ENCODE assay signal across 8 cellular contexts in the genomic region with DNA sequence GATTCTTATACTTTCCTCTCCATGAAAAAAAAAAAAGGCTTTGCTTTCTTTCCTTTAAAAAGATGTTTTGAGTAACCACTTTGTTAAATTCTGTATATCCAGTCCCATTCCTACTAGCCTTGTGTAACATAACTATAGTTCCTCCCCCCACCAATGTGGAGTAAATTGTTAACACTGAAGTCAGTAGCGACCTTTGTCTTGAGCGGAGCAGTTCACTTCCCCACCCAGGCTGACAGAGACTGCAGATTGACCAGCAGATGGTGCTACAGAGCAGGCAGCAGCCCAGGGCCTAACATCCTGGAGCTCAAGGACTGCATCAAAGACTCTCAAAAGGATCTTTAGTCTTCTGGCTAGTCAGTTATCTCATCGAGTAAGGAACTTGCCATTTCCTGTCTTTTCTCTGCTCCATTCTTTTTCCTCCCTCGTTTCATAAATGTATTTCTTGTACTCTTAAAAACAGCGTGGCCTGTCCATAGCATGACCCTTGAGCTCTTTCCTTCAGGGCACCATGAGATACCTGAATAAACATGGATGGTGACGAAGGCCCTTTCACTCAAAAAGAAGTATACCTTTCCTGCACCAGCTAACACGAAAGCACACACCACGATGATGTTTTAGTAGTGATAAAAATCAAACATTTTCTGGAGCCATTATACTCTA.
DNase-seq lines count a peak whose midpoint lies in the region; ATAC-seq and TF ChIP-seq lines count a peak whose summit lies in the region.

No MANE protein-coding gene starts in this region.

- H3K4me1 Mint-ChIP-seq in neural progenitor cell = peaks cover 5% of the 10 kb centered on the region

- no TSS peak for BruUV-seq in IMR-90 (replicated peaks; lab: Mats Ljungman, UMichigan)

- no peak overlapping the region for H4K8ac ChIP-seq in IMR-90 (ENCODE audit: low read depth in 2 of 2, low read length in 2 of 2)

- no peak overlapping the region for H2BK5ac ChIP-seq in IMR-90 (ENCODE audit: low read depth, low read length, poor library complexity, severe bottlenecking)

- H4K20me1 ChIP-seq in IMR-90 (ENCODE audit: insufficient read depth, low read length) = no peaks in the 10 kb centered on the region
- no peaks in the 10 kb centered on the region for H4K20me1 ChIP-seq in OCI-LY1 (ENCODE audit: insufficient read depth, low read length)
- H4K20me1 ChIP-seq in neural progenitor cell (ENCODE audit: low read depth) = no peaks in the 10 kb centered on the region

- H3K14ac ChIP-seq in IMR-90 (replicated peaks; ENCODE audit: low read depth, low read length) = no peak overlapping the region

- H2BK15ac ChIP-seq in IMR-90 (ENCODE audit: low read depth, low read length) = no peak overlapping the region

- H3K79me2 ChIP-seq in OCI-LY1 (ENCODE audit: insufficient read depth, low read length) (no peaks in the 10 kb centered on the region), neural progenitor cell (ENCODE audit: low read depth) (no peaks in the 10 kb centered on the region)

- H3K36me3 Mint-ChIP-seq in neural progenitor cell = no peaks in the 10 kb centered on the region

- H2AFZ ChIP-seq in IMR-90 (replicated peaks; ENCODE audit: low read length, poor library complexity) = peak overlapping the region; percentile 53
- no peak overlapping the region for H2AFZ ChIP-seq in OCI-LY1 (ENCODE audit: low read length)
- peak overlapping the region; percentile 71 for H2AFZ ChIP-seq in neural progenitor cell (replicated peaks)

- H3K27ac ChIP-seq in IMR-90 (ENCODE audit: insufficient read depth, low read length) = no peak overlapping the region
- no peak overlapping the region for H3K27ac ChIP-seq in OCI-LY1 (ENCODE audit: low read depth, low read length, poor library complexity, severe bottlenecking)
- H3K27ac ChIP-seq in neural progenitor cell = no peak overlapping the region
- H3K27ac ChIP-seq in thoracic aorta = no peak overlapping the region

- no peaks in the 10 kb centered on the region for H3K9me3 Mint-ChIP-seq in neural progenitor cell

- POLR2A ChIA-PET in IMR-90 (lab: Charles Lee; ENCODE audit: unreplicated experiment) = no interaction called here

- CTCF ChIA-PET in IMR-90 (lab: Yijun Ruan, JAX) = interaction anchor here (0.5 to 1.2 kb wide), 17 partner anchors 11 to 879 kb away, joined by 3 to 9 read pairs (median 3); no protein-coding TSS in a partner anchor

- ATAC-seq in GM21723 (IDR thresholded peaks at IDR 0.05; ENCODE audit: unreplicated experiment) (peak; percentile 99), IMR-90 (ENCODE audit: low read depth) (peak; percentile 100), thoracic aorta (ENCODE audit: insufficient number of reproducible peaks, low FRiP score, low read depth) (peak; percentile 76)

- intact Hi-C loops in IMR-90 (cut with micrococcal nuclease) = loop anchor here (1.0 to 10.0 kb wide), 6 partner anchors 123 to 1048 kb away; no protein-coding TSS in a partner anchor

- H3K9me2 ChIP-seq in OCI-LY1 (ENCODE audit: low read depth, low read length) = no peaks in the 10 kb centered on the region

- H3K9me1 ChIP-seq in IMR-90 (ENCODE audit: insufficient read depth, low read length) = no peaks in the 10 kb centered on the region

- no peak overlapping the region for H3K4ac ChIP-seq in IMR-90 (ENCODE audit: low read depth, low read length)

- DNase-seq in ELR (ENCODE audit: low read depth) (peak; percentile 48), IMR-90 (peak; percentile 79), activated T-cell treated with anti-CD3 and anti-CD28 coated beads for 4 hours (peak; percentile 25), fibroblast of mammary gland (ENCODE audit: low read depth) (peak; percentile 73), neural progenitor cell (ENCODE audit: low spot score) (peak; percentile 87), thoracic aorta (ENCODE audit: low spot score) (no peak)

- no peaks in the 10 kb centered on the region for H3K9me3 ChIP-seq in IMR-90 (ENCODE audit: control insufficient read depth, insufficient read depth, low read length)
- no peaks in the 10 kb centered on the region for H3K9me3 ChIP-seq in OCI-LY1 (ENCODE audit: low read length)
- no peaks in the 10 kb centered on the region for H3K9me3 ChIP-seq in neural progenitor cell (ENCODE audit: low read depth)
- no peaks in the 10 kb centered on the region for H3K9me3 ChIP-seq in thoracic aorta

- TF ChIP-seq POLR2A in IMR-90 (IDR thresholded peaks at IDR 0.05; ENCODE audit: low read depth, low read length) = no peak

- H3K27me3 Mint-ChIP-seq in neural progenitor cell (ENCODE audit: insufficient read depth, low read depth) = no peaks in the 10 kb centered on the region

- no peak overlapping the region for H3K18ac ChIP-seq in IMR-90 (ENCODE audit: low read depth, low read length)

- in situ Hi-C loops in IMR-90 (cut with MboI; ENCODE audit: low sequenced_read_pairs) = no loop called here

- dilution Hi-C loops in IMR-90 (cut with HindIII; ENCODE audit: low sequenced_read_pairs, unreplicated experiment) = no loop called here

- H2AK5ac ChIP-seq in IMR-90 (ENCODE audit: low read depth, low read length) = no peak overlapping the region

- no peak overlapping the region for H2BK20ac ChIP-seq in IMR-90 (ENCODE audit: low read depth, low read length)

- TF ChIP-seq CTCF in IMR-90 (conservative IDR thresholded peaks at IDR 0.05; ENCODE audit: low read depth, low read length) (peak; percentile 83), OCI-LY1 (IDR thresholded peaks at IDR 0.05; ENCODE audit: low read length) (peak; percentile 81), fibroblast of mammary gland (conservative IDR thresholded peaks at IDR 0.05; ENCODE audit: control insufficient read depth, insufficient read depth, low read depth, low read length) (peak; percentile 99), neural progenitor cell (IDR thresholded peaks at IDR 0.05) (peak; percentile 99), thoracic aorta (IDR thresholded peaks at IDR 0.05) (peak; percentile 62)

- no peak overlapping the region for H3K23ac ChIP-seq in IMR-90 (ENCODE audit: low read depth, low read length)

- H3K9ac ChIP-seq in IMR-90 (ENCODE audit: low read depth, low read length) (no peak overlapping the region), OCI-LY1 (ENCODE audit: low read length) (no peak overlapping the region), neural progenitor cell (no peak overlapping the region)

- no peak overlapping the region for H3K56ac ChIP-seq in IMR-90 (ENCODE audit: extremely low read depth, insufficient read depth, low read length)

- H4K5ac ChIP-seq in IMR-90 (ENCODE audit: low read depth, low read length) = no peak overlapping the region

- no peaks in the 10 kb centered on the region for H3K79me1 ChIP-seq in IMR-90 (ENCODE audit: low read depth in 1 of 2, low read length in 2 of 2)

- H3K4me1 ChIP-seq in IMR-90 (ENCODE audit: control insufficient read depth, insufficient read depth, low read length) (no peaks in the 10 kb centered on the region; the same call in 1 of the 2 replicates), OCI-LY1 (ENCODE audit: insufficient read depth, low read length, severe bottlenecking) (no peaks in the 10 kb centered on the region), neural progenitor cell (no peaks in the 10 kb centered on the region), thoracic aorta (ENCODE audit: control insufficient read depth in 1 of 2, low read depth in 2 of 2) (no peaks in the 10 kb centered on the region)

- H2BK120ac ChIP-seq in IMR-90 (ENCODE audit: low read depth, low read length) = no peak overlapping the region

- H2AK9ac ChIP-seq in IMR-90 (replicated peaks; ENCODE audit: low read depth, low read length, poor library complexity) = no peak overlapping the region

- H3K27me3 ChIP-seq in IMR-90 (ENCODE audit: control insufficient read depth, insufficient read depth, low read length) (no peaks in the 10 kb centered on the region), OCI-LY1 (ENCODE audit: insufficient read depth, low read length) (no peaks in the 10 kb centered on the region), neural progenitor cell (no peaks in the 10 kb centered on the region), thoracic aorta (replicated peaks; ENCODE audit: insufficient read depth) (no peaks in the 10 kb centered on the region)

- H3K27ac Mint-ChIP-seq in neural progenitor cell = no peak overlapping the region

- no peaks in the 10 kb centered on the region for H3K36me3 ChIP-seq in IMR-90 (ENCODE audit: control insufficient read depth, insufficient read depth, low read length)
- H3K36me3 ChIP-seq in OCI-LY1 (ENCODE audit: insufficient read depth, low read length) = no peaks in the 10 kb centered on the region
- no peaks in the 10 kb centered on the region for H3K36me3 ChIP-seq in neural progenitor cell
- H3K36me3 ChIP-seq in thoracic aorta = no peaks in the 10 kb centered on the region

- H3K4me3 ChIP-seq in IMR-90 (ENCODE audit: insufficient read depth, low read depth, low read length) = no peak overlapping the region
- H3K4me3 ChIP-seq in OCI-LY1 (ENCODE audit: low read depth, low read length, poor library complexity, severe bottlenecking) = no peak overlapping the region
- H3K4me3 ChIP-seq in fibroblast of mammary gland (ENCODE audit: control insufficient read depth, low read depth, low read length) = no peak overlapping the region
- H3K4me3 ChIP-seq in neural progenitor cell = no peak overlapping the region
- no peak overlapping the region for H3K4me3 ChIP-seq in thoracic aorta

- no peak overlapping the region for H3K4me3 Mint-ChIP-seq in neural progenitor cell

- no peak overlapping the region for H4K91ac ChIP-seq in IMR-90 (ENCODE audit: insufficient read depth, low read depth, low read length)

- H3F3A ChIP-seq in OCI-LY1 (ENCODE audit: insufficient read depth, low read length) (no peaks in the 10 kb centered on the region), neural progenitor cell (ENCODE audit: low read depth) (no peaks in the 10 kb centered on the region)

- no peak overlapping the region for H3K4me2 ChIP-seq in IMR-90 (ENCODE audit: low read depth, low read length)
- H3K4me2 ChIP-seq in OCI-LY1 (ENCODE audit: low read length) = no peak overlapping the region
- no peak overlapping the region for H3K4me2 ChIP-seq in neural progenitor cell

- peak; percentile 76 for TF ChIP-seq RAD21 in IMR-90 (IDR thresholded peaks at IDR 0.05; ENCODE audit: low read length)

- 0% methylated on average over 1 of the region's 8 CpGs; no CpG with 5 or more reads in 1 of the 2 experiments for WGBS in IMR-90 (ENCODE audit: extremely low coverage in 2 of 2, insufficient read length in 1 of 2), 2 experiments

TF ChIP-seq in IMR-90, 13 proteins besides CTCF, POLR2A, EP300 and RAD21:
- TF ChIP-seq SMC3 (IDR thresholded peaks at IDR 0.05; ENCODE audit: low read depth, low read length) (peak; percentile 71), NFE2L2 (IDR thresholded peaks at IDR 0.05; ENCODE audit: low read depth, low read length) (no peak)
TF ChIP-seq in IMR-90: peak in this region for 1.
